In the genomic region with DNA sequence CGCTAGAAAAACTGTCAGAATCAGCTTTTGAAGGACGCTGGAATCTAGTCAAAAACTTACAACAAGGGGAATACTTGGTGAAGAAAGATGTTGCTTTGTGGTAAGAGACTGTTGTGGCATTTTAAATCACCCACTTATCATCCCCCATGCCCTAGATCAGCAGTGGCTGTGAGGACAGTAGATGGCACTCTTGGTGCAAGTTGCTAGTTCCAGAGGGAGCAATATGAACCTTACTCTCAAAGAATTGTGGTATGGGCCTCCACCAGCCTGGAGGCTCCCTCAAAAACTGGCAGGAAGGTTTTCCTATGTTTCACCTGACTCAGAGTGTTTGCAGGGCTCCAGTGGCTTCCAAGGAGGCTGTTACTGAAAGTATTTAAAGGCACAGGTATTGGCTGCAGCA, we compare ENCODE assay signal across 8 cellular contexts. TPM values are rescaled to one million over a fixed set of nuclear protein-coding genes. Genes with fewer than 3 reads are reported as not detected.
DNase-seq lines count a peak whose midpoint lies in the region; ATAC-seq and TF ChIP-seq lines count a peak whose summit lies in the region.

No MANE protein-coding gene starts in this region.

- no peak for TF ChIP-seq POLR2A in Peyer's patch (IDR thresholded peaks at IDR 0.05)

- H3K9ac ChIP-seq in endodermal cell (ENCODE audit: extremely low read depth, low read length, poor library complexity, severe bottlenecking) (no peak overlapping the region), mesendoderm (ENCODE audit: low read length) (no peak overlapping the region)

- 38% methylated on average over 2 of the region's 2 CpGs; no CpG with 5 or more reads in 1 of the 2 experiments for WGBS in endodermal cell (ENCODE audit: insufficient coverage in 1 of 2, insufficient read length in 1 of 2), 2 experiments
- WGBS in mesendoderm (ENCODE audit: extremely low coverage, insufficient coverage, low lambda C conversion rate): no CpG with 5 or more reads among the region's 2 CpGs

- H3K27me3 ChIP-seq in Peyer's patch: no peaks in the 10 kb centered on the region
- H3K27me3 ChIP-seq in endodermal cell (ENCODE audit: control insufficient read depth, insufficient read depth, low read length, poor library complexity, severe bottlenecking): no peaks in the 10 kb centered on the region
- no peaks in the 10 kb centered on the region for H3K27me3 ChIP-seq in mesendoderm (ENCODE audit: insufficient read depth, low read length, poor library complexity)

- no peak overlapping the region for H4K5ac ChIP-seq in mesendoderm (ENCODE audit: low read length)

- H2BK120ac ChIP-seq in mesendoderm (ENCODE audit: low read depth, low read length): no peak overlapping the region

- H3K56ac ChIP-seq in mesendoderm (ENCODE audit: low read length): no peak overlapping the region

- H3K4me1 ChIP-seq in Peyer's patch (no peaks in the 10 kb centered on the region), endodermal cell (ENCODE audit: control insufficient read depth, insufficient read depth, low read length) (no peaks in the 10 kb centered on the region), mesendoderm (ENCODE audit: control insufficient read depth, low read depth, low read length) (no peaks in the 10 kb centered on the region)

- ATAC-seq in HG02852 (IDR thresholded peaks at IDR 0.05; ENCODE audit: unreplicated experiment): no peak

- no peak overlapping the region for H2BK5ac ChIP-seq in mesendoderm (ENCODE audit: low read length)

- no peak overlapping the region for H3K4ac ChIP-seq in mesendoderm (ENCODE audit: low read depth, low read length)

- H3K23ac ChIP-seq in mesendoderm (ENCODE audit: low read length): no peak overlapping the region

- H3K4me2 ChIP-seq in mesendoderm (ENCODE audit: low read length): no peak overlapping the region

- H3K27me3 Mint-ChIP-seq in endodermal cell (ENCODE audit: insufficient read depth): no peaks in the 10 kb centered on the region

- no peak overlapping the region for H4K8ac ChIP-seq in mesendoderm (ENCODE audit: low read depth, low read length)

- H3K79me2 ChIP-seq in mesendoderm (ENCODE audit: control insufficient read depth, insufficient read depth, low read length): no peaks in the 10 kb centered on the region

- peak; percentile 49 for TF ChIP-seq CTCF in HFF-Myc (IDR thresholded peaks at IDR 0.05; ENCODE audit: low read depth, low read length, missing control alignments)
- TF ChIP-seq CTCF in Peyer's patch (IDR thresholded peaks at IDR 0.05): peak in 4 of 6 experiments; percentile 27 to 60 (median 48)
- peak; percentile 75 for TF ChIP-seq CTCF in endodermal cell (conservative IDR thresholded peaks at IDR 0.05)

- H3K9me3 Mint-ChIP-seq in endodermal cell: peaks cover 5% of the 10 kb centered on the region

- no peaks in the 10 kb centered on the region for H3K4me1 Mint-ChIP-seq in endodermal cell

- H3K36me3 ChIP-seq in Peyer's patch (no peaks in the 10 kb centered on the region), endodermal cell (ENCODE audit: control insufficient read depth, insufficient read depth, low read length) (no peaks in the 10 kb centered on the region), mesendoderm (ENCODE audit: control insufficient read depth, insufficient read depth, low read length) (no peaks in the 10 kb centered on the region)

- no peak overlapping the region for H3K18ac ChIP-seq in mesendoderm (ENCODE audit: low read length)

- no peak overlapping the region for H3K4me3 Mint-ChIP-seq in endodermal cell

- H3K36me3 Mint-ChIP-seq in endodermal cell (ENCODE audit: low read depth): no peaks in the 10 kb centered on the region

- DNase-seq in Daoy (ENCODE audit: low read depth): peak; percentile 51
- DNase-seq in HFF-Myc (ENCODE audit: extremely low read depth, low read depth): peak; percentile 20
- DNase-seq in Peyer's patch: peak in 1 of 3 donors; percentile 52
- peak; percentile 72 for DNase-seq in endodermal cell
- DNase-seq in mesendoderm: peak; percentile 71
- no peak for DNase-seq in mesenteric fat pad (ENCODE audit: low spot score)
- DNase-seq in LoVo (ENCODE audit: low spot score): no peak

- H3K27ac ChIP-seq in Peyer's patch (no peak overlapping the region), endodermal cell (ENCODE audit: low read depth, low read length) (no peak overlapping the region), mesendoderm (ENCODE audit: low read depth, low read length) (no peak overlapping the region)

- H3K27ac Mint-ChIP-seq in endodermal cell: no peak overlapping the region

- H3K9me3 ChIP-seq in Peyer's patch (no peaks in the 10 kb centered on the region), endodermal cell (ENCODE audit: control insufficient read depth, low read length) (no peaks in the 10 kb centered on the region)

- H2AK5ac ChIP-seq in mesendoderm (ENCODE audit: low read length): no peak overlapping the region

- no peaks in the 10 kb centered on the region for H3K79me1 ChIP-seq in mesendoderm (ENCODE audit: low read length)

- no peak overlapping the region for H2BK15ac ChIP-seq in mesendoderm (replicated peaks; ENCODE audit: low read depth)

- no peak overlapping the region for H3K4me3 ChIP-seq in HFF-Myc (replicated peaks; ENCODE audit: low read depth, low read length)
- H3K4me3 ChIP-seq in Peyer's patch: no peak overlapping the region
- no peak overlapping the region for H3K4me3 ChIP-seq in endodermal cell (ENCODE audit: low read length)
- no peak overlapping the region for H3K4me3 ChIP-seq in mesendoderm (ENCODE audit: low read length)

RNA-seq across cellular contexts. Expression of gene SLC16A2, which starts 37.7 kb away (rescaled TPM):
- total RNA-seq in Daoy (2014; rRNA removed; shearing (Covaris generic)): 5.8 and 7.5 TPM in 2 replicates
- total RNA-seq in Peyer's patch: 1 to 10 TPM in 3 of 4 donors, under 1 TPM in 1; 0.18 to 2.5 (median 1.8) TPM
- total RNA-seq in endodermal cell: 10 to 100 TPM in 1 of 2 donors, 1 to 10 TPM in 1; 9.1 to 11.6 TPM
- 71.0 TPM for polyA plus RNA-seq in endodermal cell (2013, experiment 1 of 2)
- polyA plus RNA-seq in endodermal cell (2013, experiment 2 of 2): 68.8 TPM
- 11.1 TPM for polyA plus RNA-seq in mesendoderm (2013, experiment 1 of 2)
- 11.2 TPM for polyA plus RNA-seq in mesendoderm (2013, experiment 2 of 2)
- 13.9 TPM for total RNA-seq in mesenteric fat pad

Comparison
In these comparisons a context has a peak if more than half of its experiments do, and no peak if none do; other contexts are left out.
1. DNase-seq: peak in Daoy (single experiment), HFF-Myc (single experiment), endodermal cell (single experiment) and mesendoderm (single experiment); none in mesenteric fat pad (single experiment) and LoVo (single experiment).
2. Peak in every context shown above with its lines, with median percentiles within 50 percentile points of each other: CTCF ChIP-seq.